ENCODE assay signal across 36 cellular contexts in genomic region chr18:73244411-73244810, GRCh38.
DNase-seq lines count a peak whose midpoint lies in the region; ATAC-seq, FAIRE-seq and TF ChIP-seq lines count a peak whose summit lies in the region.
"Had no signal": no experiment of that assay in that cellular context is flagged by ENCODE, and none has a peak within 500 bp of the region (broad histone marks: within the 10 kb centered on the region; RNA-seq: fewer than 3 reads in every experiment).

No MANE protein-coding gene starts in this region.

- ATAC-seq in foreskin keratinocyte (no peak), gastrocnemius medialis (no peak), GM21723 (IDR thresholded peaks at IDR 0.05; ENCODE audit: unreplicated experiment) (no peak)
- ATAC-seq: activated naive CD8-positive, alpha-beta T cell treated with anti-CD3 and anti-CD28 coated beads, Interleukin-2, amount 50 U/mL, for 24 hours; gastroesophageal sphincter; lower lobe of right lung; naive thymus-derived CD4-positive, alpha-beta T cell; right lobe of liver; SK-N-SH treated with all-trans-retinoic acid at 6 μM for 48 hours; T-helper 17 cell had no signal

- CTCF ChIA-PET in H1 (lab: Charles Lee; ENCODE audit: partially characterized antibody): no interaction called here

- H2AFZ ChIP-seq in H1 (ENCODE audit: low read length): no peak overlapping the region
- H2AFZ ChIP-seq: hepatocyte had no signal

- intact Hi-C loops in gastrocnemius medialis (cut with DNase I; ENCODE audit: low total_unique reads): no loop called here

- no peaks in the 10 kb centered on the region for H3K79me2 ChIP-seq in H1 (ENCODE audit: control insufficient read depth in 1 of 2, insufficient read depth in 2 of 2, low read length in 2 of 2)
- H3K79me2 ChIP-seq: hepatocyte had no signal

- no peaks in the 10 kb centered on the region for H3K27me3 Mint-ChIP-seq in T-helper 2 cell treated with Interferon-gamma antibody and Interleukin-4, amounts not matched to agents 5 μg/mL and 100 μg/mL, for 36 hours (ENCODE audit: low read depth)
- H3K27me3 Mint-ChIP-seq: activated CD4-positive, alpha-beta memory T cell treated with anti-CD3 and anti-CD28 coated beads for 36 hours; activated naive CD8-positive, alpha-beta T cell treated with anti-CD3 and anti-CD28 coated beads, Interleukin-2, amount 50 U/mL, for 24 hours; naive thymus-derived CD4-positive, alpha-beta T cell; progenitor cell of endocrine pancreas; T-helper 17 cell had no signal

- DNase-seq in EH (ENCODE audit: low read depth) (peak; percentile 8), RPMI7951 (ENCODE audit: low read depth) (peak; percentile 46), H1 (ENCODE audit: low read depth in 1 of 2, low spot score in 2 of 2) (no peak), foreskin keratinocyte (peak; percentile 8 to 32), gastrocnemius medialis (no peak)
- DNase-seq in T-helper 2 cell treated with Interferon-gamma antibody and Interleukin-4, amounts not matched to agents 5 μg/mL and 100 μg/mL, for 36 hours (ENCODE audit: low spot score): no peak
- DNase-seq: activated CD4-positive, alpha-beta memory T cell treated with anti-CD3 and anti-CD28 coated beads for 36 hours; activated CD4-positive, CD25-positive, alpha-beta regulatory T cell treated with anti-CD3 and anti-CD28 coated beads, Interleukin-2, amount 50 U/mL, for 72 hours; activated CD8-positive, alpha-beta memory T cell treated with anti-CD3 and anti-CD28 coated beads, Interleukin-2, amount 50 U/mL, for 4 hours; activated naive CD4-positive, alpha-beta T cell; activated naive CD8-positive, alpha-beta T cell treated with anti-CD3 and anti-CD28 coated beads, Interleukin-2, amount 50 U/mL, for 24 hours; DMS153; HFFc6; KG1; lower lobe of right lung; MG63; naive thymus-derived CD4-positive, alpha-beta T cell; NCI-H1105; NCI-H187 treated with DMSO at 0.1 percent for 48 hours; NCI-H526 treated with DMSO at 0.1 percent for 48 hours; nucleus accumbens; right lobe of liver; Right ventricle myocardium superior; stimulated activated CD4-positive, alpha-beta T cell treated with anti-CD3 and anti-CD28 coated beads, Interleukin-4, amount 100 ng/mL, for 1 hour; T-helper 17 cell; thyroid gland had no signal

- in situ Hi-C loops in gastrocnemius medialis (cut with MboI; ENCODE audit: low sequenced_read_pairs in 4 of 4): no loop called here

- H3K36me3 Mint-ChIP-seq in T-helper 2 cell treated with Interferon-gamma antibody and Interleukin-4, amounts not matched to agents 5 μg/mL and 100 μg/mL, for 36 hours (ENCODE audit: low read depth): no peaks in the 10 kb centered on the region
- H3K36me3 Mint-ChIP-seq: activated CD4-positive, alpha-beta memory T cell treated with anti-CD3 and anti-CD28 coated beads for 36 hours; brain; naive thymus-derived CD4-positive, alpha-beta T cell had no signal

- H3K23me2 ChIP-seq in H1 (ENCODE audit: low read depth, low read length): no peaks in the 10 kb centered on the region; the same call in 1 of the 2 replicates

- H2BK12ac ChIP-seq in H1 (ENCODE audit: low read depth, low read length): no peak overlapping the region; the same call in 1 of the 2 replicates

- POLR2A ChIA-PET in H1 (lab: Charles Lee; ENCODE audit: partially characterized antibody): no interaction called here

- H3K4me2 ChIP-seq in H1 (ENCODE audit: insufficient read depth in 1 of 2, low read depth in 2 of 2, low read length in 2 of 2): no peak overlapping the region
- H3K4me2 ChIP-seq: BLaER1, hepatocyte had no signal

- H4K20me1 ChIP-seq in H1 (replicated peaks in 1 of 2; ENCODE audit: control insufficient read depth in 1 of 2, insufficient read depth in 2 of 2, low read length in 2 of 2): no peaks in the 10 kb centered on the region
- H4K20me1 ChIP-seq: BLaER1 had no signal

- no peak overlapping the region for H2BK15ac ChIP-seq in H1 (ENCODE audit: low read length)

- H3K9me3 ChIP-seq in H1 (ENCODE audit: insufficient read depth in 2 of 2, low read depth in 1 of 2, low read length in 1 of 2): peaks cover 0 to 6% of the 10 kb centered on the region in 2 experiments; a peak in 2 of 4 replicates
- no peaks in the 10 kb centered on the region for H3K9me3 ChIP-seq in gastrocnemius medialis
- H3K9me3 ChIP-seq: BLaER1, gastroesophageal sphincter, lower lobe of right lung, MG63, right lobe of liver, thyroid gland, vagina had no signal

- H4K8ac ChIP-seq in H1 (ENCODE audit: extremely low read depth, insufficient read depth, low read length): no peak overlapping the region

- H2AK5ac ChIP-seq in H1 (ENCODE audit: low read depth, low read length): no peak overlapping the region

- H3K56ac ChIP-seq in H1 (replicated peaks; ENCODE audit: insufficient read length, low read depth, low read length): no peak overlapping the region

- H3K36me3 ChIP-seq in H1 (ENCODE audit: control insufficient read depth in 2 of 4, insufficient read depth in 4 of 4, low read length in 3 of 4): no peaks in the 10 kb centered on the region
- H3K36me3 ChIP-seq in gastrocnemius medialis: no peaks in the 10 kb centered on the region
- H3K36me3 ChIP-seq: BLaER1, gastroesophageal sphincter, lower lobe of right lung, MG63, right lobe of liver, thyroid gland, vagina had no signal

- H3K4me3 ChIP-seq in H1 (ENCODE audit: extremely low read depth in 1 of 4, insufficient read depth in 2 of 4, low read depth in 3 of 4, low read length in 4 of 4) (no peak overlapping the region), gastrocnemius medialis (no peak overlapping the region)
- H3K4me3 ChIP-seq: BLaER1, gastroesophageal sphincter, hepatocyte, lower lobe of right lung, MG63, right lobe of liver, thyroid gland, vagina had no signal

- H3K27me3 ChIP-seq in H1 (replicated peaks in 1 of 4; ENCODE audit: control insufficient read depth in 3 of 4, extremely low read depth in 1 of 4, insufficient read depth in 3 of 4, low read length in 3 of 4) (no peaks in the 10 kb centered on the region), foreskin keratinocyte (no peaks in the 10 kb centered on the region), gastrocnemius medialis (no peaks in the 10 kb centered on the region)
- H3K27me3 ChIP-seq: BLaER1, gastroesophageal sphincter, hepatocyte, MG63, right lobe of liver, thyroid gland, vagina had no signal

- WGBS in H1 (ENCODE audit: extremely low coverage in 1 of 2, insufficient coverage in 1 of 2, insufficient read length in 1 of 2, insufficient replicate concordance in 2 of 2, low coverage in 1 of 2, low lambda C conversion rate in 2 of 2, missing lambda C conversion rate in 1 of 2), 2 experiments: 89% methylated on average over 1 of the region's 1 CpG; no CpG with 5 or more reads in 1 of the 2 experiments

- H2BK20ac ChIP-seq in H1 (ENCODE audit: low read length): no peak overlapping the region

- H3K27ac ChIP-seq in H1 (ENCODE audit: low read depth, low read length): no peak overlapping the region
- H3K27ac ChIP-seq in foreskin keratinocyte: no peak overlapping the region
- no peak overlapping the region for H3K27ac ChIP-seq in gastrocnemius medialis
- H3K27ac ChIP-seq: BLaER1, gastroesophageal sphincter, hepatocyte, lower lobe of right lung, right lobe of liver, thyroid gland, vagina had no signal

- TF ChIP-seq POLR2A in H1 (IDR thresholded peaks at IDR 0.05; ENCODE audit: control extremely low read depth in 1 of 2, low read depth in 2 of 2, low read length in 2 of 2) (no peak), gastrocnemius medialis (IDR thresholded peaks at IDR 0.05) (no peak)

- H2BK5ac ChIP-seq in H1 (ENCODE audit: low read depth, low read length): no peak overlapping the region

- H3K14ac ChIP-seq in H1 (ENCODE audit: insufficient read length): no peak overlapping the region

- no peak overlapping the region for H3K9ac ChIP-seq in H1 (replicated peaks in 1 of 4; ENCODE audit: extremely low read depth in 1 of 4, low read depth in 3 of 4, low read length in 3 of 4)
- H3K9ac ChIP-seq: BLaER1 had no signal

- peak overlapping the region; percentile 73 for H4K91ac ChIP-seq in H1 (replicated peaks; ENCODE audit: insufficient read length, low read length)

- H3K27ac Mint-ChIP-seq in T-helper 2 cell treated with Interferon-gamma antibody and Interleukin-4, amounts not matched to agents 5 μg/mL and 100 μg/mL, for 36 hours: no peak overlapping the region
- H3K27ac Mint-ChIP-seq: activated CD4-positive, alpha-beta memory T cell treated with anti-CD3 and anti-CD28 coated beads for 36 hours; activated naive CD8-positive, alpha-beta T cell treated with anti-CD3 and anti-CD28 coated beads, Interleukin-2, amount 50 U/mL, for 24 hours; brain; HFFc6; naive thymus-derived CD4-positive, alpha-beta T cell; progenitor cell of endocrine pancreas; T-helper 17 cell had no signal

- no peak overlapping the region for H4K5ac ChIP-seq in H1 (ENCODE audit: insufficient read length, low read depth, low read length)

- peaks cover 0 to 4% (median 2%) of the 10 kb centered on the region in 4 experiments; a peak in 2 of 7 replicates for H3K4me1 ChIP-seq in H1 (replicated peaks in 1 of 4; ENCODE audit: control insufficient read depth in 3 of 4, insufficient read depth in 4 of 4, low read length in 3 of 4)
- H3K4me1 ChIP-seq in foreskin keratinocyte: no peaks in the 10 kb centered on the region
- H3K4me1 ChIP-seq in gastrocnemius medialis: no peaks in the 10 kb centered on the region
- H3K4me1 ChIP-seq: gastroesophageal sphincter, lower lobe of right lung, thyroid gland, vagina had no signal

- no peaks in the 10 kb centered on the region for H3K4me1 Mint-ChIP-seq in T-helper 2 cell treated with Interferon-gamma antibody and Interleukin-4, amounts not matched to agents 5 μg/mL and 100 μg/mL, for 36 hours (ENCODE audit: low read depth)
- H3K4me1 Mint-ChIP-seq: activated naive CD8-positive, alpha-beta T cell treated with anti-CD3 and anti-CD28 coated beads, Interleukin-2, amount 50 U/mL, for 24 hours; brain; naive thymus-derived CD4-positive, alpha-beta T cell; T-helper 17 cell had no signal

- FAIRE-seq in H1 (lab: Jason Lieb, UNC): no peak
- FAIRE-seq: endothelial cell of umbilical vein, HTR-8/SVneo had no signal

- H3K9me3 Mint-ChIP-seq in T-helper 2 cell treated with Interferon-gamma antibody and Interleukin-4, amounts not matched to agents 5 μg/mL and 100 μg/mL, for 36 hours: peaks cover 19% of the 10 kb centered on the region
- H3K9me3 Mint-ChIP-seq: brain, HFFc6 had no signal

- H3K4me3 Mint-ChIP-seq in T-helper 2 cell treated with Interferon-gamma antibody and Interleukin-4, amounts not matched to agents 5 μg/mL and 100 μg/mL, for 36 hours: no peak overlapping the region
- H3K4me3 Mint-ChIP-seq: activated CD4-positive, alpha-beta memory T cell treated with anti-CD3 and anti-CD28 coated beads for 36 hours; activated naive CD8-positive, alpha-beta T cell treated with anti-CD3 and anti-CD28 coated beads, Interleukin-2, amount 50 U/mL, for 24 hours; brain; HFFc6; naive thymus-derived CD4-positive, alpha-beta T cell; T-helper 17 cell had no signal

- peak overlapping the region; percentile 21 for H2BK120ac ChIP-seq in H1 (replicated peaks; ENCODE audit: low read depth, low read length)

- TF ChIP-seq EP300 in H1 (IDR thresholded peaks at IDR 0.05; ENCODE audit: borderline replicate concordance in 1 of 2, low read depth in 2 of 2, low read length in 2 of 2): no peak

- TF ChIP-seq CTCF in H1 (IDR thresholded peaks at IDR 0.05; ENCODE audit: control extremely low read depth in 1 of 3, insufficient read depth in 1 of 3, low read depth in 1 of 3, low read length in 3 of 3) (no peak), foreskin keratinocyte (conservative IDR thresholded peaks at IDR 0.05) (no peak), gastrocnemius medialis (IDR thresholded peaks at IDR 0.05 in 4 of 5, conservative IDR thresholded peaks at IDR 0.05 in 1 of 5) (no peak)

- no peak overlapping the region for H3K23ac ChIP-seq in H1 (ENCODE audit: insufficient read length)

- no peak overlapping the region for H3K4ac ChIP-seq in H1 (replicated peaks; ENCODE audit: insufficient read length, low read depth, low read length)

- no peaks in the 10 kb centered on the region for H3K79me1 ChIP-seq in H1 (ENCODE audit: low read depth, low read length)

- TF ChIP-seq RAD21 in H1 (IDR thresholded peaks at IDR 0.05 in 1 of 2, conservative IDR thresholded peaks at IDR 0.05 in 1 of 2; ENCODE audit: low read depth in 2 of 2, low read length in 2 of 2): no peak

- no peak overlapping the region for H3K18ac ChIP-seq in H1 (ENCODE audit: extremely low read depth, low read length)

Comparison
In these comparisons a context has a peak if more than half of its experiments do, and no peak if none do; other contexts are left out.
1. DNase-seq: peak in EH (single experiment), RPMI7951 (single experiment) and foreskin keratinocyte (2 of 2); none in H1 (0 of 2), gastrocnemius medialis (0 of 2) and T-helper 2 cell treated with Interferon-gamma antibody and Interleukin-4, amounts not matched to agents 5 μg/mL and 100 μg/mL, for 36 hours (single experiment).